16 cellular contexts compared by ENCODE assay signal in genomic region chr15:74592222-74592621, GRCh38. TPM values are rescaled to one million over a fixed set of nuclear protein-coding genes. Genes with fewer than 3 reads are reported as not detected.
DNase-seq lines count a peak whose midpoint lies in the region; ATAC-seq and TF ChIP-seq lines count a peak whose summit lies in the region.
"Had no signal": no experiment of that assay in that cellular context is flagged by ENCODE, and none has a peak within 500 bp of the region (broad histone marks: within the 10 kb centered on the region; RNA-seq: fewer than 3 reads in every experiment).

No MANE protein-coding gene starts in this region.

- no peaks in the 10 kb centered on the region for H3K27me3 Mint-ChIP-seq in activated naive CD8-positive, alpha-beta T cell treated with anti-CD3 and anti-CD28 coated beads for 36 hours
- H3K27me3 Mint-ChIP-seq in activated naive CD8-positive, alpha-beta T cell treated with anti-CD3 and anti-CD28 coated beads, Interleukin-2, amount 50 U/mL, for 24 hours: no peaks in the 10 kb centered on the region
- H3K27me3 Mint-ChIP-seq in progenitor cell of endocrine pancreas (no peaks in the 10 kb centered on the region), T-cell (no peaks in the 10 kb centered on the region)
- H3K27me3 Mint-ChIP-seq: CD4-positive, alpha-beta memory T cell; IgD-negative memory B cell had no signal

- POLR2A ChIA-PET in RWPE1 (lab: Yijun Ruan, JAX; ENCODE audit: low non-redundant PET) (no interaction called here), T-cell (lab: Charles Lee) (no interaction called here)

- H3K9me3 Mint-ChIP-seq in activated naive CD8-positive, alpha-beta T cell treated with anti-CD3 and anti-CD28 coated beads for 36 hours: no peaks in the 10 kb centered on the region
- no peaks in the 10 kb centered on the region for H3K9me3 Mint-ChIP-seq in activated naive CD8-positive, alpha-beta T cell treated with anti-CD3 and anti-CD28 coated beads, Interleukin-2, amount 50 U/mL, for 24 hours
- H3K9me3 Mint-ChIP-seq in progenitor cell of endocrine pancreas (ENCODE audit: low read depth) (no peaks in the 10 kb centered on the region), T-cell (no peaks in the 10 kb centered on the region)
- H3K9me3 Mint-ChIP-seq: CD4-positive, alpha-beta memory T cell; IgD-negative memory B cell had no signal

- no peak overlapping the region for H3K4me3 Mint-ChIP-seq in activated naive CD8-positive, alpha-beta T cell treated with anti-CD3 and anti-CD28 coated beads for 36 hours
- H3K4me3 Mint-ChIP-seq in activated naive CD8-positive, alpha-beta T cell treated with anti-CD3 and anti-CD28 coated beads, Interleukin-2, amount 50 U/mL, for 24 hours: no peak overlapping the region
- H3K4me3 Mint-ChIP-seq in progenitor cell of endocrine pancreas (ENCODE audit: low read depth) (no peak overlapping the region), T-cell (no peak overlapping the region)
- H3K4me3 Mint-ChIP-seq: CD4-positive, alpha-beta memory T cell; IgD-negative memory B cell had no signal

- H3K4me1 Mint-ChIP-seq in activated naive CD8-positive, alpha-beta T cell treated with anti-CD3 and anti-CD28 coated beads for 36 hours: no peaks in the 10 kb centered on the region
- H3K4me1 Mint-ChIP-seq in activated naive CD8-positive, alpha-beta T cell treated with anti-CD3 and anti-CD28 coated beads, Interleukin-2, amount 50 U/mL, for 24 hours: peaks cover 2% of the 10 kb centered on the region
- peaks cover 15% of the 10 kb centered on the region for H3K4me1 Mint-ChIP-seq in progenitor cell of endocrine pancreas (ENCODE audit: low read depth)
- H3K4me1 Mint-ChIP-seq in T-cell: no peaks in the 10 kb centered on the region
- H3K4me1 Mint-ChIP-seq: CD4-positive, alpha-beta memory T cell; IgD-negative memory B cell had no signal

- TF ChIP-seq CTCF in RWPE1 (conservative IDR thresholded peaks at IDR 0.05; ENCODE audit: low read depth) (no peak), progenitor cell of endocrine pancreas (IDR thresholded peaks at IDR 0.05; ENCODE audit: unreplicated experiment) (no peak)

- no peak for ATAC-seq in activated naive CD8-positive, alpha-beta T cell treated with anti-CD3 and anti-CD28 coated beads, Interleukin-2, amount 50 U/mL, for 24 hours
- no peak for ATAC-seq in T-cell (replicated peaks in 1 of 4)
- no peak for ATAC-seq in GM18502 (IDR thresholded peaks at IDR 0.05; ENCODE audit: poor library complexity, unreplicated experiment)

- H3K27ac Mint-ChIP-seq in activated naive CD8-positive, alpha-beta T cell treated with anti-CD3 and anti-CD28 coated beads for 36 hours: peak overlapping the region; percentile 29
- H3K27ac Mint-ChIP-seq in activated naive CD8-positive, alpha-beta T cell treated with anti-CD3 and anti-CD28 coated beads, Interleukin-2, amount 50 U/mL, for 24 hours: no peak overlapping the region
- H3K27ac Mint-ChIP-seq in progenitor cell of endocrine pancreas: peak overlapping the region; percentile 67
- no peak overlapping the region for H3K27ac Mint-ChIP-seq in T-cell
- H3K27ac Mint-ChIP-seq: IgD-negative memory B cell had no signal

- no peak for DNase-seq in activated naive CD8-positive, alpha-beta T cell treated with anti-CD3 and anti-CD28 coated beads for 36 hours
- DNase-seq in activated naive CD8-positive, alpha-beta T cell treated with anti-CD3 and anti-CD28 coated beads, Interleukin-2, amount 50 U/mL, for 24 hours: no peak
- DNase-seq in RWPE1 (ENCODE audit: low spot score) (no peak), islet precursor cell (peak; percentile 72), progenitor cell of endocrine pancreas (ENCODE audit: low spot score, unreplicated experiment) (no peak), T-cell (no peak)
- DNase-seq in activated CD4-positive, alpha-beta T cell treated with anti-CD3 and anti-CD28 coated beads for 48 hours: no peak
- DNase-seq: ACHN; CD4-positive, alpha-beta memory T cell; DMS153; DND-41; GF-D8; GM23248 had no signal

- H3K36me3 Mint-ChIP-seq in activated naive CD8-positive, alpha-beta T cell treated with anti-CD3 and anti-CD28 coated beads for 36 hours: peaks cover 4% of the 10 kb centered on the region
- peaks cover 7% of the 10 kb centered on the region for H3K36me3 Mint-ChIP-seq in activated naive CD8-positive, alpha-beta T cell treated with anti-CD3 and anti-CD28 coated beads, Interleukin-2, amount 50 U/mL, for 24 hours (ENCODE audit: low read depth)
- H3K36me3 Mint-ChIP-seq in progenitor cell of endocrine pancreas (ENCODE audit: insufficient read depth) (peaks cover 20% of the 10 kb centered on the region), T-cell (peaks cover 24% of the 10 kb centered on the region)

- CTCF ChIA-PET in RWPE1 (lab: Yijun Ruan, JAX): no interaction called here
- CTCF ChIA-PET in T-cell (lab: Charles Lee): no interaction called here

- H3K27ac ChIP-seq in RWPE1: peak overlapping the region; percentile 2; the same call in 1 of the 2 replicates
- H3K27ac ChIP-seq: BLaER1 treated with 17β-estradiol and CSF1 and Interleukin-3, amounts not matched to agents 10 nM and 100 nM; GM23248 had no signal

RNA-seq across cellular contexts. Expression of gene CLK3, which starts 23.4 kb away (rescaled TPM):
- total RNA-seq in activated naive CD8-positive, alpha-beta T cell treated with anti-CD3 and anti-CD28 coated beads for 36 hours: 100 to 1,000 TPM; 102 to 103 TPM
- total RNA-seq in progenitor cell of endocrine pancreas (74.5 and 76.0 TPM in 2 replicates), T-cell (100 to 1,000 TPM; 162 to 258 (median 180) TPM)

RNA-seq across cellular contexts. Expression of gene ARID3B, which starts 51.2 kb away (rescaled TPM):
- total RNA-seq in activated naive CD8-positive, alpha-beta T cell treated with anti-CD3 and anti-CD28 coated beads for 36 hours: 10 to 100 TPM; 23.4 to 23.5 TPM
- 77.2 and 81.9 TPM in 2 replicates for total RNA-seq in progenitor cell of endocrine pancreas
- total RNA-seq in T-cell: 10 to 100 TPM; 36.2 to 48.7 (median 42.9) TPM

Comparison
In these comparisons a context has a peak if more than half of its experiments do, and no peak if none do; other contexts are left out.
1. H3K27ac Mint-ChIP-seq: peak in activated naive CD8-positive, alpha-beta T cell treated with anti-CD3 and anti-CD28 coated beads for 36 hours (single experiment) and progenitor cell of endocrine pancreas (single experiment); none in activated naive CD8-positive, alpha-beta T cell treated with anti-CD3 and anti-CD28 coated beads, Interleukin-2, amount 50 U/mL, for 24 hours (single experiment) and T-cell (0 of 2).